ENCODE assay signal across 10 cellular contexts in genomic region chr14:23544511-23545447, GRCh38. TPM values are rescaled to one million over a fixed set of nuclear protein-coding genes. Genes with fewer than 3 reads are reported as not detected.
DNase-seq lines count a peak whose midpoint lies in the region; ATAC-seq and TF ChIP-seq lines count a peak whose summit lies in the region.
"Had no signal": no experiment of that assay in that cellular context is flagged by ENCODE, and none has a peak within 500 bp of the region (broad histone marks: within the 10 kb centered on the region; RNA-seq: fewer than 3 reads in every experiment).

No MANE protein-coding gene starts in this region.

- peak; percentile 88 for DNase-seq in NCI-H748 treated with DMSO at 0.1 percent for 48 hours (lab: John Stamatoyannopoulos, UW)
- no peak for DNase-seq in foreskin keratinocyte
- peak; percentile 49 to 93 (median 66) for DNase-seq in posterior cingulate gyrus
- DNase-seq in NAMALWA (ENCODE audit: low spot score): no peak
- no peak for DNase-seq in lower lobe of right lung
- no peak for DNase-seq in AG08395 (ENCODE audit: low spot score)
- no peak for DNase-seq in activated CD4-positive, alpha-beta T cell treated with anti-CD3 and anti-CD28 coated beads, Interleukin-2, amount 10 ng/mL, durations not matched to agents 7 days and 5 days
- DNase-seq: activated CD4-positive, alpha-beta T cell treated with anti-CD3 and anti-CD28 coated beads, Interleukin-2, amount 50 U/mL, for 4 hours; effector CD4-positive, alpha-beta T cell had no signal

- WGBS in HUES64: 17% methylated on average over 25 of the region's 25 CpGs

- CTCF ChIA-PET in activated CD4-positive, alpha-beta T cell treated with anti-CD3 and anti-CD28 coated beads, Interleukin-2, amount 10 ng/mL, durations not matched to agents 7 days and 5 days (lab: Charles Lee): interaction anchor here (1.0 kb wide), 1 partner anchor 15 kb away, joined by 4 read pairs; no protein-coding TSS in a partner anchor

- H3K4me1 ChIP-seq in HUES64 (ENCODE audit: insufficient read depth, low read length) (peaks cover 57% of the 10 kb centered on the region), foreskin keratinocyte (no peaks in the 10 kb centered on the region), lower lobe of right lung (no peaks in the 10 kb centered on the region)

- no peak for TF ChIP-seq CTCF in foreskin keratinocyte (conservative IDR thresholded peaks at IDR 0.05)
- no peak for TF ChIP-seq CTCF in lower lobe of right lung (IDR thresholded peaks at IDR 0.05)

- POLR2A ChIA-PET in activated CD4-positive, alpha-beta T cell treated with anti-CD3 and anti-CD28 coated beads, Interleukin-2, amount 10 ng/mL, durations not matched to agents 7 days and 5 days (lab: Charles Lee): no interaction called here

- H3K27ac ChIP-seq in HUES64 (ENCODE audit: low read depth, low read length) (peak overlapping the region; percentile 88), foreskin keratinocyte (no peak overlapping the region), lower lobe of right lung (no peak overlapping the region)

- no peaks in the 10 kb centered on the region for H3K36me3 Mint-ChIP-seq in activated CD4-positive, alpha-beta T cell treated with anti-CD3 and anti-CD28 coated beads, Interleukin-2, amount 10 ng/mL, durations not matched to agents 7 days and 5 days (ENCODE audit: low read depth)

- H3K4me3 Mint-ChIP-seq in activated CD4-positive, alpha-beta T cell treated with anti-CD3 and anti-CD28 coated beads, Interleukin-2, amount 10 ng/mL, durations not matched to agents 7 days and 5 days: no peak overlapping the region

- H3K27me3 ChIP-seq in HUES64 (ENCODE audit: insufficient read depth, low read length) (no peaks in the 10 kb centered on the region), foreskin keratinocyte (peaks cover 36% of the 10 kb centered on the region), lower lobe of right lung (ENCODE audit: low read depth) (no peaks in the 10 kb centered on the region)

- peak overlapping the region; percentile 23 for H3K4me3 ChIP-seq in HUES64 (ENCODE audit: low read length)
- H3K4me3 ChIP-seq in lower lobe of right lung: no peak overlapping the region

- H3K9me3 Mint-ChIP-seq in activated CD4-positive, alpha-beta T cell treated with anti-CD3 and anti-CD28 coated beads, Interleukin-2, amount 10 ng/mL, durations not matched to agents 7 days and 5 days: no peaks in the 10 kb centered on the region

- H3K9me3 ChIP-seq in HUES64 (ENCODE audit: insufficient read depth, low read depth, low read length) (no peaks in the 10 kb centered on the region), lower lobe of right lung (no peaks in the 10 kb centered on the region)

- intact Hi-C loops in posterior cingulate gyrus (cut with DNase I): no loop called here
- intact Hi-C loops in lower lobe of right lung (cut with DNase I): no loop called here

- peaks cover 16% of the 10 kb centered on the region; the same call in 1 of the 2 replicates for H3K36me3 ChIP-seq in HUES64 (ENCODE audit: insufficient read depth, low read length)
- H3K36me3 ChIP-seq in lower lobe of right lung: no peaks in the 10 kb centered on the region

- no peaks in the 10 kb centered on the region for H3K4me1 Mint-ChIP-seq in activated CD4-positive, alpha-beta T cell treated with anti-CD3 and anti-CD28 coated beads, Interleukin-2, amount 10 ng/mL, durations not matched to agents 7 days and 5 days

- ATAC-seq in foreskin keratinocyte (peak; percentile 36), lower lobe of right lung (no peak)

- H3K27ac Mint-ChIP-seq in activated CD4-positive, alpha-beta T cell treated with anti-CD3 and anti-CD28 coated beads, Interleukin-2, amount 10 ng/mL, durations not matched to agents 7 days and 5 days: no peak overlapping the region

- peak overlapping the region; percentile 43 for H3K9ac ChIP-seq in HUES64 (ENCODE audit: low read depth, low read length)

- no peaks in the 10 kb centered on the region for H3K27me3 Mint-ChIP-seq in activated CD4-positive, alpha-beta T cell treated with anti-CD3 and anti-CD28 coated beads, Interleukin-2, amount 10 ng/mL, durations not matched to agents 7 days and 5 days

RNA-seq across cellular contexts. Expression of gene ZFHX2, which starts 6.8 kb away (rescaled TPM):
- polyA plus RNA-seq in HUES64 (2013, experiment 1 of 2): 14.5 TPM
- polyA plus RNA-seq in HUES64 (2013, experiment 2 of 2): 15.4 TPM
- total RNA-seq in foreskin keratinocyte (0.32 and 0.44 TPM in 2 replicates), lower lobe of right lung (5.1 TPM)
- polyA plus RNA-seq in foreskin keratinocyte: 0.33 and 0.76 TPM in 2 replicates
- 1 to 10 TPM; 1.0 to 1.1 TPM for total RNA-seq in activated CD4-positive, alpha-beta T cell treated with anti-CD3 and anti-CD28 coated beads, Interleukin-2, amount 10 ng/mL, durations not matched to agents 7 days and 5 days

RNA-seq across cellular contexts. Expression of gene THTPA, which starts 11.3 kb away (rescaled TPM):
- polyA plus RNA-seq in HUES64 (2013, experiment 1 of 2): 13.6 TPM
- 17.4 TPM for polyA plus RNA-seq in HUES64 (2013, experiment 2 of 2)
- total RNA-seq in foreskin keratinocyte (4.0 and 6.0 TPM in 2 replicates), lower lobe of right lung (19.1 TPM)
- polyA plus RNA-seq in foreskin keratinocyte: 6.5 and 7.5 TPM in 2 replicates
- 10 to 100 TPM in 1 of 2 experiments, 1 to 10 TPM in 1; 8.1 to 12.7 TPM for total RNA-seq in activated CD4-positive, alpha-beta T cell treated with anti-CD3 and anti-CD28 coated beads, Interleukin-2, amount 10 ng/mL, durations not matched to agents 7 days and 5 days

RNA-seq across cellular contexts. Expression of gene AP1G2, which starts 22.8 kb away (rescaled TPM):
- polyA plus RNA-seq in HUES64 (2013, experiment 1 of 2): 36.2 TPM
- polyA plus RNA-seq in HUES64 (2013, experiment 2 of 2): 41.1 TPM
- 79.0 and 80.6 TPM in 2 replicates for total RNA-seq in foreskin keratinocyte
- polyA plus RNA-seq in foreskin keratinocyte: 89.8 and 91.1 TPM in 2 replicates
- total RNA-seq in lower lobe of right lung: 146 TPM
- 100 to 1,000 TPM; 306 to 333 TPM for total RNA-seq in activated CD4-positive, alpha-beta T cell treated with anti-CD3 and anti-CD28 coated beads, Interleukin-2, amount 10 ng/mL, durations not matched to agents 7 days and 5 days

RNA-seq across cellular contexts. Expression of gene JPH4, which starts 33.8 kb away (rescaled TPM):
- polyA plus RNA-seq in HUES64 (2013, experiment 1 of 2): 13.9 TPM
- polyA plus RNA-seq in HUES64 (2013, experiment 2 of 2): 17.3 TPM
- total RNA-seq in foreskin keratinocyte (not detected in 2 replicates), lower lobe of right lung (5.1 TPM)
- 0.02 TPM in 1 of 2 replicates, not detected in the other for polyA plus RNA-seq in foreskin keratinocyte
- not detected for total RNA-seq in activated CD4-positive, alpha-beta T cell treated with anti-CD3 and anti-CD28 coated beads, Interleukin-2, amount 10 ng/mL, durations not matched to agents 7 days and 5 days

Comparison
In these comparisons a context has a peak if more than half of its experiments do, and no peak if none do; other contexts are left out.
1. DNase-seq: peak in NCI-H748 treated with DMSO at 0.1 percent for 48 hours (single experiment) and posterior cingulate gyrus (10 of 10); none in foreskin keratinocyte (0 of 2), NAMALWA (single experiment), lower lobe of right lung (single experiment), AG08395 (single experiment) and activated CD4-positive, alpha-beta T cell treated with anti-CD3 and anti-CD28 coated beads, Interleukin-2, amount 10 ng/mL, durations not matched to agents 7 days and 5 days (single experiment).